Comparison of ENCODE assay signal across 9 cellular contexts in genomic region chr1:223725578-223725977, GRCh38. TPM values are rescaled to one million over a fixed set of nuclear protein-coding genes. Genes with fewer than 3 reads are reported as not detected.
DNase-seq lines count a peak whose midpoint lies in the region; ATAC-seq and TF ChIP-seq lines count a peak whose summit lies in the region.
"Had no signal": no experiment of that assay in that cellular context is flagged by ENCODE, and none has a peak within 500 bp of the region (broad histone marks: within the 10 kb centered on the region; RNA-seq: fewer than 3 reads in every experiment).

No MANE protein-coding gene starts in this region.

- H3K4me1 Mint-ChIP-seq in activated CD4-positive, alpha-beta T cell treated with anti-CD3 and anti-CD28 coated beads, Interleukin-2, amount 10 ng/mL, durations not matched to agents 7 days and 5 days: peaks cover 81% of the 10 kb centered on the region
- peaks cover 40% of the 10 kb centered on the region for H3K4me1 Mint-ChIP-seq in activated naive CD8-positive, alpha-beta T cell treated with anti-CD3 and anti-CD28 coated beads, Interleukin-2, amount 10 ng/mL, durations not matched to agents 7 days and 5 days

- H3K36me3 Mint-ChIP-seq in activated CD4-positive, alpha-beta T cell treated with anti-CD3 and anti-CD28 coated beads, Interleukin-2, amount 10 ng/mL, durations not matched to agents 7 days and 5 days (ENCODE audit: low read depth): peaks cover 88% of the 10 kb centered on the region
- peaks cover 38% of the 10 kb centered on the region for H3K36me3 Mint-ChIP-seq in activated naive CD8-positive, alpha-beta T cell treated with anti-CD3 and anti-CD28 coated beads, Interleukin-2, amount 10 ng/mL, durations not matched to agents 7 days and 5 days

- H3K36me3 ChIP-seq in lung (ENCODE audit: control insufficient read depth in 2 of 2, insufficient read depth in 2 of 2, low read length in 2 of 2): peaks cover 0 to 19% of the 10 kb centered on the region in 2 donors
- peaks cover 3 to 8% of the 10 kb centered on the region in 2 donors for H3K36me3 ChIP-seq in thyroid gland

- POLR2A ChIA-PET in activated CD4-positive, alpha-beta T cell treated with anti-CD3 and anti-CD28 coated beads, Interleukin-2, amount 10 ng/mL, durations not matched to agents 7 days and 5 days (lab: Charles Lee): no interaction called here
- POLR2A ChIA-PET in activated naive CD8-positive, alpha-beta T cell treated with anti-CD3 and anti-CD28 coated beads, Interleukin-2, amount 10 ng/mL, durations not matched to agents 7 days and 5 days (lab: Charles Lee): interaction anchor here (0.6 to 1.3 kb wide), 2 partner anchors 9 to 24 kb away, joined by 4 to 5 read pairs; no protein-coding TSS in a partner anchor

- H3K27me3 ChIP-seq in lung (ENCODE audit: control insufficient read depth, insufficient read depth): no peaks in the 10 kb centered on the region
- no peaks in the 10 kb centered on the region for H3K27me3 ChIP-seq in thyroid gland

- TF ChIP-seq POLR2A in thyroid gland (IDR thresholded peaks at IDR 0.05): no peak

- CTCF ChIA-PET in activated CD4-positive, alpha-beta T cell treated with anti-CD3 and anti-CD28 coated beads, Interleukin-2, amount 10 ng/mL, durations not matched to agents 7 days and 5 days (lab: Charles Lee): interaction anchor here (0.6 to 3.0 kb wide), 6 partner anchors 9 to 105 kb away, joined by 3 to 13 read pairs (median 8); partner anchors contain the start of gene CAPN2

- H3K27me3 Mint-ChIP-seq in activated CD4-positive, alpha-beta T cell treated with anti-CD3 and anti-CD28 coated beads, Interleukin-2, amount 10 ng/mL, durations not matched to agents 7 days and 5 days: no peaks in the 10 kb centered on the region
- no peaks in the 10 kb centered on the region for H3K27me3 Mint-ChIP-seq in activated naive CD8-positive, alpha-beta T cell treated with anti-CD3 and anti-CD28 coated beads, Interleukin-2, amount 10 ng/mL, durations not matched to agents 7 days and 5 days

- H3K4me3 ChIP-seq in lung (no peak overlapping the region), thyroid gland (replicated peaks in 1 of 3) (no peak overlapping the region)

- H3K4me1 ChIP-seq in lung (ENCODE audit: control insufficient read depth in 2 of 2, insufficient read depth in 2 of 2, low read length in 2 of 2) (peaks cover 13 to 26% of the 10 kb centered on the region in 2 donors), thyroid gland (peaks cover 11 to 44% of the 10 kb centered on the region in 2 donors)

- peak overlapping the region; percentile 88 for H3K27ac Mint-ChIP-seq in activated CD4-positive, alpha-beta T cell treated with anti-CD3 and anti-CD28 coated beads, Interleukin-2, amount 10 ng/mL, durations not matched to agents 7 days and 5 days
- peak overlapping the region; percentile 93 for H3K27ac Mint-ChIP-seq in activated naive CD8-positive, alpha-beta T cell treated with anti-CD3 and anti-CD28 coated beads, Interleukin-2, amount 10 ng/mL, durations not matched to agents 7 days and 5 days

- no peak for ATAC-seq in activated naive CD8-positive, alpha-beta T cell treated with anti-CD3 and anti-CD28 coated beads, Interleukin-2, amount 10 ng/mL, durations not matched to agents 7 days and 5 days (ENCODE audit: low read depth)
- no peak for ATAC-seq in lung (ENCODE audit: insufficient read depth, low FRiP score)

- 82 to 89% methylated on average over 8 of the region's 8 CpGs for WGBS in lung, 2 donors
- 83 to 90% methylated on average over 8 of the region's 8 CpGs for WGBS in thyroid gland, 2 donors

- no peak for DNase-seq in activated CD4-positive, alpha-beta T cell treated with anti-CD3 and anti-CD28 coated beads, Interleukin-2, amount 10 ng/mL, durations not matched to agents 7 days and 5 days
- DNase-seq in activated CD4-positive, alpha-beta T cell treated with anti-CD3 and anti-CD28 coated beads, Interleukin-2, amount 50 U/mL, for 1 hour: no peak
- no peak for DNase-seq in activated naive CD8-positive, alpha-beta T cell treated with anti-CD3 and anti-CD28 coated beads, Interleukin-2, amount 10 ng/mL, durations not matched to agents 7 days and 5 days
- DNase-seq in lung (ENCODE audit: low spot score) (no peak), thyroid gland (no peak), hypothalamus (lab: John Stamatoyannopoulos, UW) (no peak), AG08396 (ENCODE audit: low spot score) (no peak), CD1c-positive myeloid dendritic cell (ENCODE audit: extremely low spot score) (no peak)
- DNase-seq: NCI-H2171 had no signal

- H3K9me3 Mint-ChIP-seq in activated CD4-positive, alpha-beta T cell treated with anti-CD3 and anti-CD28 coated beads, Interleukin-2, amount 10 ng/mL, durations not matched to agents 7 days and 5 days: no peaks in the 10 kb centered on the region
- no peaks in the 10 kb centered on the region for H3K9me3 Mint-ChIP-seq in activated naive CD8-positive, alpha-beta T cell treated with anti-CD3 and anti-CD28 coated beads, Interleukin-2, amount 10 ng/mL, durations not matched to agents 7 days and 5 days

- peak overlapping the region; percentile 39 to 57 for H3K27ac ChIP-seq in lung (ENCODE audit: low read depth in 1 of 2, low read length in 1 of 2)
- peak overlapping the region in 2 of 3 donors; percentile 36 to 70 for H3K27ac ChIP-seq in thyroid gland

- intact Hi-C loops in thyroid gland (cut with DNase I): no loop called here

- no peak overlapping the region for H3K4me3 Mint-ChIP-seq in activated CD4-positive, alpha-beta T cell treated with anti-CD3 and anti-CD28 coated beads, Interleukin-2, amount 10 ng/mL, durations not matched to agents 7 days and 5 days
- no peak overlapping the region for H3K4me3 Mint-ChIP-seq in activated naive CD8-positive, alpha-beta T cell treated with anti-CD3 and anti-CD28 coated beads, Interleukin-2, amount 10 ng/mL, durations not matched to agents 7 days and 5 days

- no peak for TF ChIP-seq CTCF in lung (IDR thresholded peaks at IDR 0.05; ENCODE audit: control extremely low read depth, extremely low read depth)
- no peak for TF ChIP-seq CTCF in thyroid gland (IDR thresholded peaks at IDR 0.05)

- no peaks in the 10 kb centered on the region for H3K9me3 ChIP-seq in lung (ENCODE audit: control insufficient read depth in 2 of 2, insufficient read depth in 1 of 2, low read length in 1 of 2)
- H3K9me3 ChIP-seq in thyroid gland: no peaks in the 10 kb centered on the region

RNA-seq across cellular contexts. Expression of gene CAPN2, which starts 13.2 kb away (rescaled TPM):
- 100 to 1,000 TPM; 206 to 207 TPM for total RNA-seq in activated CD4-positive, alpha-beta T cell treated with anti-CD3 and anti-CD28 coated beads, Interleukin-2, amount 10 ng/mL, durations not matched to agents 7 days and 5 days
- total RNA-seq in activated naive CD8-positive, alpha-beta T cell treated with anti-CD3 and anti-CD28 coated beads, Interleukin-2, amount 10 ng/mL, durations not matched to agents 7 days and 5 days: 100 to 1,000 TPM; 169 to 177 TPM
- total RNA-seq in lung: 100 to 1,000 TPM; 169 to 353 TPM
- 100 to 1,000 TPM; 144 to 168 TPM for polyA plus RNA-seq in lung
- 100 to 1,000 TPM; 134 to 155 (median 148) TPM for total RNA-seq in thyroid gland
